3 cellular contexts compared by ENCODE assay signal in the genomic region with DNA sequence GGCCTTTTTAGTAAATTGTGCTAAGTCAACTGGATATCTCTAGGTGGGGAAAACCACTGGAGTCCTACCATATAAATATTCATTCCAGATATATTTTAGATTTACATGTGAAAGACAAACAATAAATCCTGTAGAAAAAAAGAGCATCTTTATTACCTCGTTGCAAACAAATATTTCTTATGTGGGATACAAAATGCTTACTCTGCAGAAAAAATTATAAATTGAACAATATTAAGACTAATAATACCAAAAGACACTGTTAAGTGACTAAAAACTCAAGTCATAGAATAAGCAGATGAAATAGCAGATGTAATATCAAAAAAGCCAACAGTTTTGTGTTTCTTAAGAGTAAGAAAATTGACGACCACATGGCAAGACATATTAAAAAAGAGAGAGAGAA.
TF ChIP-seq lines count a peak whose summit lies in the region.

No MANE protein-coding gene starts in this region.

TF ChIP-seq in A549, 52 proteins besides CTCF, POLR2A, EP300 and RAD21:
- TF ChIP-seq MAFK (IDR thresholded peaks at IDR 0.05; ENCODE audit: partially characterized antibody) (peak; percentile 82), NFE2L2 (conservative IDR thresholded peaks at IDR 0.05; ENCODE audit: low read length) (no peak)

TF ChIP-seq in IMR-90, 13 proteins besides CTCF, POLR2A, EP300 and RAD21:
- TF ChIP-seq RFX5 (IDR thresholded peaks at IDR 0.05; ENCODE audit: low read depth, low read length) (no peak), NFE2L2 (IDR thresholded peaks at IDR 0.05; ENCODE audit: low read depth, low read length) (no peak), MAFK (IDR thresholded peaks at IDR 0.05; ENCODE audit: low read depth, low read length) (peak; percentile 89)

TF ChIP-seq in K562, 482 proteins besides CTCF, POLR2A, EP300 and RAD21:
- TF ChIP-seq ZNF431 (CRISPR knock-in tag; IDR thresholded peaks at IDR 0.05) (no peak), EP400 (IDR thresholded peaks at IDR 0.05) (no peak), SMARCE1 (IDR thresholded peaks at IDR 0.05) (no peak), NR2C1 (IDR thresholded peaks at IDR 0.05) (no peak), NR2C1 (tag; IDR thresholded peaks at IDR 0.05) (no peak), ZNF224 (CRISPR knock-in tag; IDR thresholded peaks at IDR 0.05) (no peak), MAFG (tag; conservative IDR thresholded peaks at IDR 0.05) (peak; percentile 47), HBP1 (CRISPR knock-in tag; IDR thresholded peaks at IDR 0.05) (no peak), CHCHD3 (CRISPR knock-in tag; IDR thresholded peaks at IDR 0.05) (no peak), MAFF (IDR thresholded peaks at IDR 0.05; ENCODE audit: low read length) (peak; percentile 63), ZFP36 (IDR thresholded peaks at IDR 0.05; ENCODE audit: low read depth, low read length, partially characterized antibody) (no peak), C11orf30 (IDR thresholded peaks at IDR 0.05; ENCODE audit: low read depth) (peak; percentile 32), ZNF609 (CRISPR knock-in tag; IDR thresholded peaks at IDR 0.05; ENCODE audit: borderline replicate concordance) (no peak), MAFK (IDR thresholded peaks at IDR 0.05; ENCODE audit: low read length) (peak; percentile 72), SNIP1 (IDR thresholded peaks at IDR 0.05; ENCODE audit: low read depth) (no peak), ZNF316 (IDR thresholded peaks at IDR 0.05) (peak; percentile 74), ZFPM2 (CRISPR knock-in tag; IDR thresholded peaks at IDR 0.05) (no peak)
TF ChIP-seq in K562: peak in this region for 5.
